1 cellular context compared by ENCODE assay signal in genomic region chr7:362416-363096, GRCh38.
TF ChIP-seq lines count a peak whose summit lies in the region.

No MANE protein-coding gene starts in this region.

TF ChIP-seq in WTC11, 78 proteins besides CTCF, POLR2A, EP300 and RAD21 (continued from another document):
- no peak for TF ChIP-seq ZNF532 (CRISPR knock-in tag; IDR thresholded peaks at IDR 0.05; ENCODE audit: borderline replicate concordance)
- TF ChIP-seq E2F5 (CRISPR knock-in tag; IDR thresholded peaks at IDR 0.05): no peak
- no peak for TF ChIP-seq FOXJ3 (CRISPR knock-in tag; IDR thresholded peaks at IDR 0.05; ENCODE audit: borderline replicate concordance)
- no peak for TF ChIP-seq TP53 (CRISPR knock-in tag; IDR thresholded peaks at IDR 0.05)
- TF ChIP-seq TCF7 (CRISPR knock-in tag; IDR thresholded peaks at IDR 0.05; ENCODE audit: low read depth): no peak
- TF ChIP-seq FOXP4 (CRISPR knock-in tag; IDR thresholded peaks at IDR 0.05): no peak
- TF ChIP-seq ZNF512 (CRISPR knock-in tag; IDR thresholded peaks at IDR 0.05; ENCODE audit: borderline replicate concordance): no peak
- no peak for TF ChIP-seq TEAD1 (CRISPR knock-in tag; IDR thresholded peaks at IDR 0.05)
